16 cellular contexts compared by ENCODE assay signal in genomic region chr22:31144223-31144622, GRCh38. TPM values are rescaled to one million over a fixed set of nuclear protein-coding genes. Genes with fewer than 3 reads are reported as not detected.
DNase-seq lines count a peak whose midpoint lies in the region; TF ChIP-seq lines count a peak whose summit lies in the region.
"Had no signal": no experiment of that assay in that cellular context is flagged by ENCODE, and none has a peak within 500 bp of the region (broad histone marks: within the 10 kb centered on the region; RNA-seq: fewer than 3 reads in every experiment).

No MANE protein-coding gene starts in this region.

- DNase-seq in A172 (ENCODE audit: low spot score) (peak; percentile 11), EL (peak; percentile 37), RKO (ENCODE audit: low spot score) (peak; percentile 57), fibroblast of villous mesenchyme (ENCODE audit: low read depth) (peak; percentile 37), mesenteric fat pad (ENCODE audit: low spot score) (no peak), COLO668 (lab: John Stamatoyannopoulos, UW; ENCODE audit: unreplicated experiment) (no peak), NCI-H2081 (lab: John Stamatoyannopoulos, UW) (no peak)
- DNase-seq: activated CD8-positive, alpha-beta memory T cell treated with anti-CD3 and anti-CD28 coated beads, Interleukin-2, amount 10 ng/mL, durations not matched to agents 7 days and 5 days; activated naive CD4-positive, alpha-beta T cell treated with anti-CD3 and anti-CD28 coated beads, Interleukin-2, amount 50 U/mL, for 16 hours; DMS79; MM.1S; nephron progenitor cell had no signal

- TF ChIP-seq CTCF in fibroblast of villous mesenchyme (IDR thresholded peaks at IDR 0.05; ENCODE audit: insufficient read depth, low read depth, low read length) = no peak

- H3K4me3 ChIP-seq in fibroblast of villous mesenchyme (ENCODE audit: low read depth, low read length) = no peak overlapping the region
- H3K4me3 ChIP-seq: BLaER1, gastroesophageal sphincter, lung had no signal

RNA-seq across cellular contexts. Expression of gene PLA2G3, which starts 3.9 kb away (rescaled TPM):
- not detected in 2 replicates for total RNA-seq in A172 (2014; rRNA removed; shearing (Covaris generic))
- 0.32 and 0.43 TPM in 2 replicates for total RNA-seq in fibroblast of villous mesenchyme
- not detected for total RNA-seq in mesenteric fat pad
- total RNA-seq: activated CD8-positive, alpha-beta memory T cell treated with anti-CD3 and anti-CD28 coated beads, Interleukin-2, amount 10 ng/mL, durations not matched to agents 7 days and 5 days; subcutaneous adipose tissue had no signal

RNA-seq across cellular contexts. Expression of gene RNF185, which starts 15.8 kb away (rescaled TPM):
- 14.3 and 15.5 TPM in 2 replicates for total RNA-seq in A172 (2014; rRNA removed; shearing (Covaris generic))
- total RNA-seq in fibroblast of villous mesenchyme = 34.5 and 35.0 TPM in 2 replicates
- 39.0 TPM for total RNA-seq in mesenteric fat pad

RNA-seq across cellular contexts. Expression of gene INPP5J, which starts 21.5 kb away (rescaled TPM):
- total RNA-seq in A172 (2014; rRNA removed; shearing (Covaris generic)) = 0.33 and 1.3 TPM in 2 replicates
- total RNA-seq in fibroblast of villous mesenchyme = 0.43 and 0.97 TPM in 2 replicates
- total RNA-seq in mesenteric fat pad = 0.19 TPM
- total RNA-seq: subcutaneous adipose tissue had no signal

RNA-seq across cellular contexts. Expression of gene SELENOM, which starts 36.9 kb away (rescaled TPM):
- total RNA-seq in A172 (2014; rRNA removed; shearing (Covaris generic)) = 128 and 162 TPM in 2 replicates
- total RNA-seq in fibroblast of villous mesenchyme = 152 and 155 TPM in 2 replicates
- total RNA-seq in mesenteric fat pad = 160 TPM

Comparison
In these comparisons a context has a peak if more than half of its experiments do, and no peak if none do; other contexts are left out.
1. DNase-seq: peak in A172 (single experiment), EL (single experiment), RKO (single experiment) and fibroblast of villous mesenchyme (single experiment); none in mesenteric fat pad (single experiment), COLO668 (single experiment) and NCI-H2081 (0 of 2).